Comparison of ENCODE assay signal across 1 cellular context in genomic region chr18:12726774-12727550, GRCh38.
A peak's percentile ranks its signal among the peaks of the same experiment; 100 is the strongest.
TF ChIP-seq lines count a peak whose summit lies in the region.

No MANE protein-coding gene starts in this region.

TF ChIP-seq in HepG2, 621 proteins besides CTCF, POLR2A, EP300 and RAD21 (continued from another document):
- TF ChIP-seq, protein P1, sequence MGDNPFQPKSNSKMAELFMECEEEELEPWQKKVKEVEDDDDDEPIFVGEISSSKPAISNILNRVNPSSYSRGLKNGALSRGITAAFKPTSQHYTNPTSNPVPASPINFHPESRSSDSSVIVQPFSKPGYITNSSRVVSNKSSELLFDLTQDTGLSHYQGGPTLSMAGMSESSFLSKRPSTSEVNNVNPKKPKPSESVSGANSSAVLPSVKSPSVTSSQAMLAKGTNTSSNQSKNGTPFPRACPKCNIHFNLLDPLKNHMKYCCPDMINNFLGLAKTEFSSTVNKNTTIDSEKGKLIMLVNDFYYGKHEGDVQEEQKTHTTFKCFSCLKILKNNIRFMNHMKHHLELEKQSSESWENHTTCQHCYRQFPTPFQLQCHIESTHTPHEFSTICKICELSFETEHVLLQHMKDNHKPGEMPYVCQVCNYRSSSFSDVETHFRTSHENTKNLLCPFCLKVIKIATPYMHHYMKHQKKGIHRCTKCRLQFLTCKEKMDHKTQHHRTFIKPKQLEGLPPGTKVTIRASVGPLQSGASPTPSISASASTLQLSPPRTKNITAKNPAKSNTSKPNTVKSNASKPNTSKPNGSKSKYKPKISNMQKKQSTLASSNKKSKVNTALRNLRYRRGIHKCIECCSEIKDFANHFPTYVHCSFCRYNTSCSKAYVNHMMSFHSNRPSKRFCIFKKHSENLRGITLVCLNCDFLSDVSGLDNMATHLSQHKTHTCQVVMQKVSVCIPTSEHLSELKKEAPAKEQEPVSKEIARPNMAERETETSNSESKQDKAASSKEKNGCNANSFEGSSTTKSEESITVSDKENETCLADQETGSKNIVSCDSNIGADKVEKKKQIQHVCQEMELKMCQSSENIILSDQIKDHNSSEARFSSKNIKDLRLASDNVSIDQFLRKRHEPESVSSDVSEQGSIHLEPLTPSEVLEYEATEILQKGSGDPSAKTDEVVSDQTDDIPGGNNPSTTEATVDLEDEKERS (CRISPR knock-in tag; IDR thresholded peaks at IDR 0.05): no peak
- no peak for TF ChIP-seq ZNF451 (CRISPR knock-in tag; IDR thresholded peaks at IDR 0.05)
- TF ChIP-seq MAX (IDR thresholded peaks at IDR 0.05): no peak
- TF ChIP-seq, protein P2, sequence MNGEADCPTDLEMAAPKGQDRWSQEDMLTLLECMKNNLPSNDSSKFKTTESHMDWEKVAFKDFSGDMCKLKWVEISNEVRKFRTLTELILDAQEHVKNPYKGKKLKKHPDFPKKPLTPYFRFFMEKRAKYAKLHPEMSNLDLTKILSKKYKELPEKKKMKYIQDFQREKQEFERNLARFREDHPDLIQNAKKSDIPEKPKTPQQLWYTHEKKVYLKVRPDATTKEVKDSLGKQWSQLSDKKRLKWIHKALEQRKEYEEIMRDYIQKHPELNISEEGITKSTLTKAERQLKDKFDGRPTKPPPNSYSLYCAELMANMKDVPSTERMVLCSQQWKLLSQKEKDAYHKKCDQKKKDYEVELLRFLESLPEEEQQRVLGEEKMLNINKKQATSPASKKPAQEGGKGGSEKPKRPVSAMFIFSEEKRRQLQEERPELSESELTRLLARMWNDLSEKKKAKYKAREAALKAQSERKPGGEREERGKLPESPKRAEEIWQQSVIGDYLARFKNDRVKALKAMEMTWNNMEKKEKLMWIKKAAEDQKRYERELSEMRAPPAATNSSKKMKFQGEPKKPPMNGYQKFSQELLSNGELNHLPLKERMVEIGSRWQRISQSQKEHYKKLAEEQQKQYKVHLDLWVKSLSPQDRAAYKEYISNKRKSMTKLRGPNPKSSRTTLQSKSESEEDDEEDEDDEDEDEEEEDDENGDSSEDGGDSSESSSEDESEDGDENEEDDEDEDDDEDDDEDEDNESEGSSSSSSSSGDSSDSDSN (CRISPR knock-in tag; IDR thresholded peaks at IDR 0.05): no peak
- no peak for TF ChIP-seq SRY (CRISPR knock-in tag; IDR thresholded peaks at IDR 0.05)
- no peak for TF ChIP-seq MAZ (IDR thresholded peaks at IDR 0.05; ENCODE audit: borderline replicate concordance, low read depth, low read length)
- TF ChIP-seq MAZ (CRISPR knock-in tag; IDR thresholded peaks at IDR 0.05; ENCODE audit: low read depth): no peak
- TF ChIP-seq ZNF362 (CRISPR knock-in tag; IDR thresholded peaks at IDR 0.05; ENCODE audit: borderline replicate concordance): no peak
- 0 out of 2 replicates have a peak, but pooled peaks have one; percentile 1 for TF ChIP-seq BHLHE40 (IDR thresholded peaks at IDR 0.05; ENCODE audit: low read length)
- no peak for TF ChIP-seq REPIN1 (CRISPR knock-in tag; IDR thresholded peaks at IDR 0.05; ENCODE audit: borderline replicate concordance, low read depth)
- TF ChIP-seq SMC3 (IDR thresholded peaks at IDR 0.05; ENCODE audit: low read length): peak; percentile 97
- TF ChIP-seq DRAP1 (CRISPR knock-in tag; IDR thresholded peaks at IDR 0.05): no peak
- no peak for TF ChIP-seq GFI1 (CRISPR knock-in tag; IDR thresholded peaks at IDR 0.05; ENCODE audit: borderline replicate concordance)
- no peak for TF ChIP-seq RCOR2 (CRISPR knock-in tag; IDR thresholded peaks at IDR 0.05)
- TF ChIP-seq, protein P3, sequence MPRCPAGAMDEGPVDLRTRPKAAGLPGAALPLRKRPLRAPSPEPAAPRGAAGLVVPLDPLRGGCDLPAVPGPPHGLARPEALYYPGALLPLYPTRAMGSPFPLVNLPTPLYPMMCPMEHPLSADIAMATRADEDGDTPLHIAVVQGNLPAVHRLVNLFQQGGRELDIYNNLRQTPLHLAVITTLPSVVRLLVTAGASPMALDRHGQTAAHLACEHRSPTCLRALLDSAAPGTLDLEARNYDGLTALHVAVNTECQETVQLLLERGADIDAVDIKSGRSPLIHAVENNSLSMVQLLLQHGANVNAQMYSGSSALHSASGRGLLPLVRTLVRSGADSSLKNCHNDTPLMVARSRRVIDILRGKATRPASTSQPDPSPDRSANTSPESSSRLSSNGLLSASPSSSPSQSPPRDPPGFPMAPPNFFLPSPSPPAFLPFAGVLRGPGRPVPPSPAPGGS (CRISPR knock-in tag; IDR thresholded peaks at IDR 0.05): no peak
- no peak for TF ChIP-seq IRX3 (CRISPR knock-in tag; IDR thresholded peaks at IDR 0.05; ENCODE audit: borderline replicate concordance, low read depth)
- no peak for TF ChIP-seq SATB2 (CRISPR knock-in tag; IDR thresholded peaks at IDR 0.05)
- TF ChIP-seq HMGXB4 (CRISPR knock-in tag; IDR thresholded peaks at IDR 0.05; ENCODE audit: borderline replicate concordance in 1 of 2, low read depth in 1 of 2): no peak
- TF ChIP-seq YEATS4 (CRISPR knock-in tag; IDR thresholded peaks at IDR 0.05; ENCODE audit: borderline replicate concordance): no peak
- TF ChIP-seq ZNF547 (CRISPR knock-in tag; IDR thresholded peaks at IDR 0.05): no peak
- no peak for TF ChIP-seq SOX6 (IDR thresholded peaks at IDR 0.05)
- peak; percentile 37; the same call in 1 of the 2 replicates for TF ChIP-seq SOX6 (CRISPR knock-in tag; IDR thresholded peaks at IDR 0.05)
- no peak for TF ChIP-seq ZNF274 (CRISPR knock-in tag; IDR thresholded peaks at IDR 0.05)
- peak in 1 of 2 experiments; percentile 39; a peak in 1 of 4 replicates for TF ChIP-seq KLF16 (CRISPR knock-in tag; IDR thresholded peaks at IDR 0.05)
- no peak; the same call in 1 of the 2 replicates for TF ChIP-seq SOX5 (CRISPR knock-in tag; IDR thresholded peaks at IDR 0.05; ENCODE audit: borderline replicate concordance)
- TF ChIP-seq GPN1 (CRISPR knock-in tag; IDR thresholded peaks at IDR 0.05; ENCODE audit: borderline replicate concordance): no peak
- TF ChIP-seq CEBPG (CRISPR knock-in tag; IDR thresholded peaks at IDR 0.05): peak; percentile 55; the same call in 1 of the 2 replicates
- no peak for TF ChIP-seq TIGD3 (CRISPR knock-in tag; IDR thresholded peaks at IDR 0.05; ENCODE audit: borderline replicate concordance)
- no peak for TF ChIP-seq PCBP1 (IDR thresholded peaks at IDR 0.05; ENCODE audit: borderline replicate concordance, low read depth, low read length)
- peak; percentile 39 for TF ChIP-seq XRCC5 (optimal IDR thresholded peaks at IDR 0.05; ENCODE audit: low read length)
- TF ChIP-seq THAP8 (CRISPR knock-in tag; IDR thresholded peaks at IDR 0.05; ENCODE audit: borderline replicate concordance): no peak
- TF ChIP-seq, protein P4, sequence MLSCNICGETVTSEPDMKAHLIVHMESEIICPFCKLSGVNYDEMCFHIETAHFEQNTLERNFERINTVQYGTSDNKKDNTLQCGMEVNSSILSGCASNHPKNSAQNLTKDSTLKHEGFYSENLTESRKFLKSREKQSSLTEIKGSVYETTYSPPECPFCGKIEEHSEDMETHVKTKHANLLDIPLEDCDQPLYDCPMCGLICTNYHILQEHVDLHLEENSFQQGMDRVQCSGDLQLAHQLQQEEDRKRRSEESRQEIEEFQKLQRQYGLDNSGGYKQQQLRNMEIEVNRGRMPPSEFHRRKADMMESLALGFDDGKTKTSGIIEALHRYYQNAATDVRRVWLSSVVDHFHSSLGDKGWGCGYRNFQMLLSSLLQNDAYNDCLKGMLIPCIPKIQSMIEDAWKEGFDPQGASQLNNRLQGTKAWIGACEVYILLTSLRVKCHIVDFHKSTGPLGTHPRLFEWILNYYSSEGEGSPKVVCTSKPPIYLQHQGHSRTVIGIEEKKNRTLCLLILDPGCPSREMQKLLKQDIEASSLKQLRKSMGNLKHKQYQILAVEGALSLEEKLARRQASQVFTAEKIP (CRISPR knock-in tag; IDR thresholded peaks at IDR 0.05; ENCODE audit: borderline replicate concordance): no peak
- TF ChIP-seq ZNF775 (CRISPR knock-in tag; IDR thresholded peaks at IDR 0.05; ENCODE audit: borderline replicate concordance): no peak
- no peak for TF ChIP-seq SOX13 (IDR thresholded peaks at IDR 0.05)
- TF ChIP-seq SOX13 (CRISPR knock-in tag; conservative IDR thresholded peaks at IDR 0.05 in 1 of 2, IDR thresholded peaks at IDR 0.05 in 1 of 2): no peak
- no peak for TF ChIP-seq MZF1 (CRISPR knock-in tag; IDR thresholded peaks at IDR 0.05; ENCODE audit: borderline replicate concordance)
- no peak for TF ChIP-seq CERS6 (CRISPR knock-in tag; IDR thresholded peaks at IDR 0.05)
- TF ChIP-seq EED (CRISPR knock-in tag; IDR thresholded peaks at IDR 0.05): no peak
- TF ChIP-seq, protein P5, sequence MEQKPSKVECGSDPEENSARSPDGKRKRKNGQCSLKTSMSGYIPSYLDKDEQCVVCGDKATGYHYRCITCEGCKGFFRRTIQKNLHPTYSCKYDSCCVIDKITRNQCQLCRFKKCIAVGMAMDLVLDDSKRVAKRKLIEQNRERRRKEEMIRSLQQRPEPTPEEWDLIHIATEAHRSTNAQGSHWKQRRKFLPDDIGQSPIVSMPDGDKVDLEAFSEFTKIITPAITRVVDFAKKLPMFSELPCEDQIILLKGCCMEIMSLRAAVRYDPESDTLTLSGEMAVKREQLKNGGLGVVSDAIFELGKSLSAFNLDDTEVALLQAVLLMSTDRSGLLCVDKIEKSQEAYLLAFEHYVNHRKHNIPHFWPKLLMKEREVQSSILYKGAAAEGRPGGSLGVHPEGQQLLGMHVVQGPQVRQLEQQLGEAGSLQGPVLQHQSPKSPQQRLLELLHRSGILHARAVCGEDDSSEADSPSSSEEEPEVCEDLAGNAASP (CRISPR knock-in tag; IDR thresholded peaks at IDR 0.05; ENCODE audit: borderline replicate concordance): peak; percentile 26; the same call in 1 of the 2 replicates
- no peak for TF ChIP-seq IRF1 (CRISPR knock-in tag; IDR thresholded peaks at IDR 0.05; ENCODE audit: low read depth)
- TF ChIP-seq ESRRA (CRISPR knock-in tag; IDR thresholded peaks at IDR 0.05; ENCODE audit: low read depth): no peak
- no peak for TF ChIP-seq MEF2D (CRISPR knock-in tag; IDR thresholded peaks at IDR 0.05)
- TF ChIP-seq RBM22 (optimal IDR thresholded peaks at IDR 0.05; ENCODE audit: low read length): no peak
- TF ChIP-seq ZNF562 (CRISPR knock-in tag; IDR thresholded peaks at IDR 0.05; ENCODE audit: borderline replicate concordance): no peak
- no peak for TF ChIP-seq ZNF841 (CRISPR knock-in tag; IDR thresholded peaks at IDR 0.05; ENCODE audit: borderline replicate concordance)
TF ChIP-seq in HepG2: peak in this region for 19.
